ENCODE assay signal across 22 cellular contexts in the genomic region with DNA sequence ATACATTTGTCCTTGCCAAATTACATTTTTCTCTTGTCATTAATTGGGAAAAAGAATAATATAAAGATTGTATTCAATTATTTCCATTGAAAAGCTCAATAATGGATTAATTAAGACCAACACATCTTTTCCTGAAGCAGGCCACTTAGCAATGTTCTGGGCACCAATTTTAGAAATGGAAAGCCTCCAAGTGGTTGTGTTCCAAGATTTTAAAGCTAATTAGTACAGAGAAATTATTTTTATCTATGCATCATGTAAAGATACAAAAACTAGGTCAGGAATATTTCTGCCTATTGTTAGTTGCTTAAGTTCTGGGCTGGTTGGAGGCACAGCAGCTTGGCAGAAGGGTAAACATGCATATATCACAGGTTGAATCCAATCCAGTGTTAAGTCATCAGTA.
"Had no signal": no experiment of that assay in that cellular context is flagged by ENCODE, and none has a peak within 500 bp of the region (broad histone marks: within the 10 kb centered on the region; RNA-seq: fewer than 3 reads in every experiment).

No MANE protein-coding gene starts in this region.

- ATAC-seq: K562, Panc1, PC-3, SK-N-SH treated with all-trans-retinoic acid at 6 μM for 48 hours had no signal

- H3K4me1 Mint-ChIP-seq: IgD-negative memory B cell had no signal

- H3K27me3 Mint-ChIP-seq: IgD-negative memory B cell had no signal

- H3K4me2 ChIP-seq: KMS-11 had no signal

- H3K36me3 ChIP-seq: SJCRH30 had no signal

- H3K27me3 ChIP-seq: SJCRH30 had no signal

- H3K27ac Mint-ChIP-seq: IgD-negative memory B cell had no signal

- H3K4me3 Mint-ChIP-seq: IgD-negative memory B cell had no signal

- H3K9ac ChIP-seq: KMS-11 had no signal

- H3K9me3 ChIP-seq: SJCRH30 had no signal

- H3K27ac ChIP-seq: HL-60, KMS-11, RWPE1, SJCRH30 had no signal

- DNase-seq: Kasumi-1, MV-4-11, NCI-H1048, NCI-H1436, NCI-H1930, NCI-H2081, NCI-H2107, NCI-H2227 treated with DMSO at 0.1 percent for 48 hours, NCI-H510A treated with DMSO at 0.1 percent for 48 hours, NCI-H526, NCI-H82, PC-3, SHP77 treated with DMSO at 0.1 percent for 48 hours, SJCRH30, T-helper 1 cell had no signal

- H3K4me3 ChIP-seq: K562, SJCRH30 had no signal
